ENCODE assay signal across 19 cellular contexts in the genomic region with DNA sequence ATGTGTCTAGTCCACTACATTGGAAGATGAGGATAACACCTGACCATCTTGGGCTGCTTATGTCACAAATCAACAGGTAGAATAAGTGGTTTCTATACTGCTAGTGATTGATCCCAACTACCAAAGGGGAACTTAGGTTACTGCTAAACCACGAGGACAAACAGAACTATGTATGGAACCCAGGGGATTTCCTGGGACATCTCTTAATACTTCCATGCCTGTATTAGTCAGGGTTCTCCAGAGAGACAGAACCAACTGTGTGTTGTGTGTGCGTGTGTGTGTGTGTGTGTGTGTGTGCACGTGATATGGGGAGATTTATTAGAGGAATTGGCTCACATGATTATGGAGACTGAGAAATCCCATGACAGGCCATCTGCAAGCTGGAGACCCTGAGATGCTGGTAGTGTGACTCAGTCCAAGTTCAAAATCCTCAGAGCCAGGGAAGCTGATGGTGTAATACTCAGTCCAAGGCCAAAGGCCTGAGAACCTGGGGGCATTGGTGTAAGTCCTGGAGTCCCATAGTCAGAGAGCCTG. TPM values are rescaled to one million over a fixed set of nuclear protein-coding genes. Genes with fewer than 3 reads are reported as not detected.
DNase-seq lines count a peak whose midpoint lies in the region; FAIRE-seq and TF ChIP-seq lines count a peak whose summit lies in the region.
"Had no signal": no experiment of that assay in that cellular context is flagged by ENCODE, and none has a peak within 500 bp of the region (broad histone marks: within the 10 kb centered on the region; RNA-seq: fewer than 3 reads in every experiment).

No MANE protein-coding gene starts in this region.

- peaks cover 17% of the 10 kb centered on the region for H3K36me3 Mint-ChIP-seq in dendritic cell treated with granulocyte-macrophage colony-stimulating factor and Interleukin-4, amounts not matched to agents 40 ng/mL and 50 ng/mL, for 4 days (ENCODE audit: low read depth)

- H2AFZ ChIP-seq in osteoblast (ENCODE audit: low read length) = no peak overlapping the region
- H2AFZ ChIP-seq: neural progenitor cell had no signal

- no peaks in the 10 kb centered on the region for H3K9me3 Mint-ChIP-seq in dendritic cell treated with granulocyte-macrophage colony-stimulating factor and Interleukin-4, amounts not matched to agents 40 ng/mL and 50 ng/mL, for 4 days
- H3K9me3 Mint-ChIP-seq: IgD-negative memory B cell, neural progenitor cell had no signal

- H3K27me3 ChIP-seq in BLaER1 treated with 17β-estradiol and CSF1 and Interleukin-3, amounts not matched to agents 10 nM and 100 nM = no peaks in the 10 kb centered on the region
- H3K27me3 ChIP-seq in osteoblast (ENCODE audit: insufficient read depth, low read length) = no peaks in the 10 kb centered on the region
- H3K27me3 ChIP-seq: neural progenitor cell had no signal

- H3K27me3 Mint-ChIP-seq in dendritic cell treated with granulocyte-macrophage colony-stimulating factor and Interleukin-4, amounts not matched to agents 40 ng/mL and 50 ng/mL, for 4 days = no peaks in the 10 kb centered on the region

- H3K4me3 Mint-ChIP-seq in dendritic cell treated with granulocyte-macrophage colony-stimulating factor and Interleukin-4, amounts not matched to agents 40 ng/mL and 50 ng/mL, for 4 days = no peak overlapping the region
- H3K4me3 Mint-ChIP-seq: IgD-negative memory B cell, neural progenitor cell had no signal

- H3K36me3 ChIP-seq in BLaER1 treated with 17β-estradiol and CSF1 and Interleukin-3, amounts not matched to agents 10 nM and 100 nM = peaks cover 0 to 37% (median 7%) of the 10 kb centered on the region in 11 experiments; a peak in 10 of 22 replicates
- H3K36me3 ChIP-seq in osteoblast (ENCODE audit: insufficient read depth, low read length) = no peaks in the 10 kb centered on the region
- H3K36me3 ChIP-seq in kidney (ENCODE audit: control insufficient read depth in 1 of 2, insufficient read depth in 2 of 2, low read length in 2 of 2) = no peaks in the 10 kb centered on the region
- H3K36me3 ChIP-seq: neural progenitor cell had no signal

- H3K27ac Mint-ChIP-seq in dendritic cell treated with granulocyte-macrophage colony-stimulating factor and Interleukin-4, amounts not matched to agents 40 ng/mL and 50 ng/mL, for 4 days = peak overlapping the region; percentile 90
- H3K27ac Mint-ChIP-seq: IgD-negative memory B cell, neural progenitor cell had no signal

- peaks cover 62% of the 10 kb centered on the region for H3K4me1 Mint-ChIP-seq in dendritic cell treated with granulocyte-macrophage colony-stimulating factor and Interleukin-4, amounts not matched to agents 40 ng/mL and 50 ng/mL, for 4 days (ENCODE audit: low read depth)

- TF ChIP-seq CTCF in osteoblast (IDR thresholded peaks at IDR 0.05; ENCODE audit: extremely low read depth, low read depth, low read length) = no peak
- no peak for TF ChIP-seq CTCF in kidney (IDR thresholded peaks at IDR 0.05; ENCODE audit: borderline replicate concordance, extremely low read depth, insufficient read depth)

- no peaks in the 10 kb centered on the region for H3K9me3 ChIP-seq in BLaER1 treated with 17β-estradiol and CSF1 and Interleukin-3, amounts not matched to agents 10 nM and 100 nM (replicated peaks in 1 of 11)
- H3K9me3 ChIP-seq in osteoblast (ENCODE audit: low read depth, low read length) (no peaks in the 10 kb centered on the region), kidney (ENCODE audit: control insufficient read depth in 1 of 2, low read length in 2 of 2) (no peaks in the 10 kb centered on the region)

- no peak for FAIRE-seq in kidney (lab: Jason Lieb, UNC)
- FAIRE-seq: small intestine had no signal

- H3K4me2 ChIP-seq in BLaER1 treated with 17β-estradiol and CSF1 and Interleukin-3, amounts not matched to agents 10 nM and 100 nM = peak overlapping the region in 9 of 11 experiments; percentile 3 to 76 (median 76); a peak in 16 of 22 replicates
- no peak overlapping the region for H3K4me2 ChIP-seq in osteoblast (ENCODE audit: insufficient read depth, low read length)
- H3K4me2 ChIP-seq: neural progenitor cell had no signal

- H4K20me1 ChIP-seq in BLaER1 treated with 17β-estradiol and CSF1 and Interleukin-3, amounts not matched to agents 10 nM and 100 nM = no peaks in the 10 kb centered on the region
- no peaks in the 10 kb centered on the region for H4K20me1 ChIP-seq in osteoblast (ENCODE audit: insufficient read depth, low read length)

- H3K4me3 ChIP-seq in BLaER1 treated with 17β-estradiol and CSF1 and Interleukin-3, amounts not matched to agents 10 nM and 100 nM = no peak overlapping the region
- H3K4me3 ChIP-seq in osteoblast (ENCODE audit: insufficient read depth, low read length) (no peak overlapping the region), kidney (ENCODE audit: low read length in 2 of 2) (no peak overlapping the region)
- H3K4me3 ChIP-seq: lung, neural progenitor cell had no signal

- peaks cover 16 to 62% (median 52%) of the 10 kb centered on the region in 10 experiments for H3K4me1 ChIP-seq in BLaER1 treated with 17β-estradiol and CSF1 and Interleukin-3, amounts not matched to agents 10 nM and 100 nM
- H3K4me1 ChIP-seq in osteoblast (ENCODE audit: insufficient read depth, low read length) = peaks cover 18% of the 10 kb centered on the region
- H3K4me1 ChIP-seq in kidney (ENCODE audit: control insufficient read depth in 1 of 2, insufficient read depth in 1 of 2, low read depth in 1 of 2, low read length in 2 of 2) = no peaks in the 10 kb centered on the region
- H3K4me1 ChIP-seq: neural progenitor cell had no signal

- no peaks in the 10 kb centered on the region for H3K79me2 ChIP-seq in osteoblast (ENCODE audit: insufficient read depth, low read length)

- peak; percentile 60 for DNase-seq in M059J (ENCODE audit: low read depth)
- DNase-seq in osteoblast (ENCODE audit: insufficient read length, low spot score, missing footprints) = no peak
- no peak for DNase-seq in activated CD4-positive, alpha-beta T cell treated with anti-CD3 and anti-CD28 coated beads for 48 hours
- DNase-seq in kidney = no peak
- no peak for DNase-seq in posterior cingulate gyrus
- DNase-seq in activated CD4-positive, CD25-positive, alpha-beta regulatory T cell treated with anti-CD3 and anti-CD28 coated beads, Interleukin-2, amount 50 U/mL, for 72 hours = no peak
- DNase-seq: activated CD8-positive, alpha-beta memory T cell treated with anti-CD3 and anti-CD28 coated beads, Interleukin-2, amount 50 U/mL, for 4 hours; activated naive CD4-positive, alpha-beta T cell treated with anti-CD3 and anti-CD28 coated beads, Interleukin-2, amount 50 U/mL, for 16 hours; DMS 273 treated with DMSO at 0.1 percent for 48 hours; NCI-H1417 treated with DMSO at 0.1 percent for 48 hours; NCI-H446; OCI-M1; small intestine; substantia nigra had no signal

- H3K27ac ChIP-seq in BLaER1 treated with 17β-estradiol and CSF1 and Interleukin-3, amounts not matched to agents 10 nM and 100 nM = peak overlapping the region in 9 of 11 experiments; percentile 33 to 70 (median 54); a peak in 14 of 22 replicates
- peak overlapping the region; percentile 59 for H3K27ac ChIP-seq in osteoblast (ENCODE audit: low read depth, low read length)
- no peak overlapping the region for H3K27ac ChIP-seq in kidney (ENCODE audit: low read depth in 2 of 2, low read length in 2 of 2)
- H3K27ac ChIP-seq: neural progenitor cell had no signal

- intact Hi-C loops in dendritic cell treated with granulocyte-macrophage colony-stimulating factor and Interleukin-4, amounts not matched to agents 40 ng/mL and 50 ng/mL, for 4 days (cut with micrococcal nuclease) = no loop called here
- intact Hi-C loops in kidney (cut with DNase I) (loop anchor here (10.0 kb wide), 1 partner anchor 316 kb away; no protein-coding TSS in a partner anchor), posterior cingulate gyrus (cut with DNase I) (no loop called here)

- peak overlapping the region in 3 of 11 experiments; percentile 13 to 31 (median 21); a peak in 3 of 22 replicates for H3K9ac ChIP-seq in BLaER1 treated with 17β-estradiol and CSF1 and Interleukin-3, amounts not matched to agents 10 nM and 100 nM
- no peak overlapping the region for H3K9ac ChIP-seq in kidney (ENCODE audit: low read length in 2 of 2)
- H3K9ac ChIP-seq: neural progenitor cell had no signal

RNA-seq across cellular contexts. Expression of gene AFF1, which starts 16.2 kb away (rescaled TPM):
- 7.6 and 17.1 TPM in 2 replicates for total RNA-seq in M059J (2014; rRNA removed; shearing (Covaris generic))
- total RNA-seq in osteoblast (19.5 and 22.7 TPM in 2 replicates), kidney (187 TPM)
- 13.4 TPM for polyA plus RNA-seq in kidney (ENCODE audit: insufficient read depth, low read depth, low replicate concordance)

RNA-seq across cellular contexts. Expression of gene C4orf36, which starts 26.4 kb away (rescaled TPM):
- 0.12 and 0.76 TPM in 2 replicates for total RNA-seq in M059J (2014; rRNA removed; shearing (Covaris generic))
- 0.72 and 0.88 TPM in 2 replicates for total RNA-seq in osteoblast
- 2.0 TPM for total RNA-seq in kidney
- not detected for polyA plus RNA-seq in kidney (ENCODE audit: insufficient read depth, low read depth, low replicate concordance)
- polyA plus RNA-seq: IgD-negative memory B cell had no signal

Comparison
In these comparisons a context has a peak if more than half of its experiments do, and no peak if none do; other contexts are left out.
1. H3K27ac ChIP-seq: peak in BLaER1 treated with 17β-estradiol and CSF1 and Interleukin-3, amounts not matched to agents 10 nM and 100 nM (9 of 11) and osteoblast (single experiment); none in kidney (0 of 2).